17 cellular contexts compared by ENCODE assay signal in genomic region chr17:9973689-9974459, GRCh38.
DNase-seq lines count a peak whose midpoint lies in the region; ATAC-seq, FAIRE-seq and TF ChIP-seq lines count a peak whose summit lies in the region.
"Had no signal": no experiment of that assay in that cellular context is flagged by ENCODE, and none has a peak within 500 bp of the region (broad histone marks: within the 10 kb centered on the region; RNA-seq: fewer than 3 reads in every experiment).

No MANE protein-coding gene starts in this region.

- TF ChIP-seq POLR2A in GM12891 (IDR thresholded peaks at IDR 0.05; ENCODE audit: low read depth, low read length), result no peak

- no peak overlapping the region for H3K4me3 Mint-ChIP-seq in natural killer cell
- H3K4me3 Mint-ChIP-seq in stimulated activated naive B cell treated with anti-CD40 and anti-IgM and Interleukin-4, amounts not matched to agents 10 μg/mL and 1 μg/mL and 100 μg/mL, for 72 hours, result peak overlapping the region in 1 of 2 donors; percentile 20
- H3K4me3 Mint-ChIP-seq: activated CD4-positive, alpha-beta T cell treated with anti-CD3 and anti-CD28 coated beads, Interleukin-2, amount 10 ng/mL, durations not matched to agents 24 days and 14 days; activated naive CD8-positive, alpha-beta T cell treated with anti-CD3 and anti-CD28 coated beads for 36 hours had no signal

- in situ Hi-C loops in GM13976 (cut with MboI; ENCODE audit: low sequenced_read_pairs, unreplicated experiment), result loop anchor here (25.0 kb wide), 1 partner anchor 638 kb away; no protein-coding TSS in a partner anchor

- H3K27ac ChIP-seq in dorsolateral prefrontal cortex, result peak overlapping the region in 30 of 59 donors; percentile 1 to 66 (median 40)
- H3K27ac ChIP-seq: C4-2B had no signal

- no peaks in the 10 kb centered on the region for H3K27me3 Mint-ChIP-seq in natural killer cell (ENCODE audit: low read depth in 2 of 2)
- H3K27me3 Mint-ChIP-seq in stimulated activated naive B cell treated with anti-CD40 and anti-IgM and Interleukin-4, amounts not matched to agents 10 μg/mL and 1 μg/mL and 100 μg/mL, for 72 hours, result no peaks in the 10 kb centered on the region
- H3K27me3 Mint-ChIP-seq: activated CD4-positive, alpha-beta T cell treated with anti-CD3 and anti-CD28 coated beads, Interleukin-2, amount 10 ng/mL, durations not matched to agents 24 days and 14 days; activated naive CD8-positive, alpha-beta T cell treated with anti-CD3 and anti-CD28 coated beads for 36 hours had no signal

- peak overlapping the region; percentile 50 to 68 for H3K27ac Mint-ChIP-seq in natural killer cell
- peak overlapping the region; percentile 59 for H3K27ac Mint-ChIP-seq in stimulated activated naive B cell treated with anti-CD40 and anti-IgM and Interleukin-4, amounts not matched to agents 10 μg/mL and 1 μg/mL and 100 μg/mL, for 72 hours
- H3K27ac Mint-ChIP-seq: activated CD4-positive, alpha-beta T cell treated with anti-CD3 and anti-CD28 coated beads, Interleukin-2, amount 10 ng/mL, durations not matched to agents 24 days and 14 days; activated naive CD8-positive, alpha-beta T cell treated with anti-CD3 and anti-CD28 coated beads for 36 hours had no signal

- no peak for ATAC-seq in natural killer cell
- ATAC-seq in stimulated activated naive B cell treated with anti-CD40 and anti-IgM and Interleukin-4, amounts not matched to agents 10 μg/mL and 1 μg/mL and 100 μg/mL, for 72 hours (replicated peaks), result no peak

- H3K9me3 Mint-ChIP-seq in natural killer cell, result no peaks in the 10 kb centered on the region
- no peaks in the 10 kb centered on the region for H3K9me3 Mint-ChIP-seq in stimulated activated naive B cell treated with anti-CD40 and anti-IgM and Interleukin-4, amounts not matched to agents 10 μg/mL and 1 μg/mL and 100 μg/mL, for 72 hours
- H3K9me3 Mint-ChIP-seq: activated CD4-positive, alpha-beta T cell treated with anti-CD3 and anti-CD28 coated beads, Interleukin-2, amount 10 ng/mL, durations not matched to agents 24 days and 14 days; activated naive CD8-positive, alpha-beta T cell treated with anti-CD3 and anti-CD28 coated beads for 36 hours had no signal

- no peak for FAIRE-seq in GM12891 (lab: Jason Lieb, UNC)

- H3K36me3 Mint-ChIP-seq in natural killer cell, result no peaks in the 10 kb centered on the region
- H3K36me3 Mint-ChIP-seq in stimulated activated naive B cell treated with anti-CD40 and anti-IgM and Interleukin-4, amounts not matched to agents 10 μg/mL and 1 μg/mL and 100 μg/mL, for 72 hours, result peaks cover 4% of the 10 kb centered on the region in 2 donors
- H3K36me3 Mint-ChIP-seq: activated naive CD8-positive, alpha-beta T cell treated with anti-CD3 and anti-CD28 coated beads for 36 hours had no signal

- H3K4me3 ChIP-seq in dorsolateral prefrontal cortex, result no peak overlapping the region
- H3K4me3 ChIP-seq: spleen had no signal

- no peaks in the 10 kb centered on the region for H3K27me3 ChIP-seq in dorsolateral prefrontal cortex
- H3K27me3 ChIP-seq: spleen had no signal

- DNase-seq in MV-4-11 (lab: John Stamatoyannopoulos, UW) (peak; percentile 19), dorsolateral prefrontal cortex (no peak), natural killer cell (no peak), GM13976 (ENCODE audit: low spot score) (no peak), kidney tubule cell (ENCODE audit: low spot score) (no peak), GM12891 (ENCODE audit: insufficient read length, low spot score) (no peak)
- DNase-seq in stimulated activated naive B cell treated with anti-CD40 and anti-IgM and Interleukin-4, amounts not matched to agents 10 μg/mL and 1 μg/mL and 100 μg/mL, for 72 hours, result no peak
- DNase-seq in activated CD4-positive, alpha-beta T cell treated with anti-CD3 and anti-CD28 coated beads for 1 hour, result no peak
- DNase-seq: activated CD4-positive, alpha-beta T cell treated with anti-CD3 and anti-CD28 coated beads, Interleukin-2, amount 10 ng/mL, durations not matched to agents 24 days and 14 days; activated naive CD8-positive, alpha-beta T cell treated with anti-CD3 and anti-CD28 coated beads for 36 hours; erythroblast; hypothalamus; left cardiac atrium; NCI-H187 treated with DMSO at 0.1 percent for 48 hours; SHP77; spleen had no signal

- H3K4me1 Mint-ChIP-seq in natural killer cell, result peaks cover 45 to 56% of the 10 kb centered on the region in 2 donors
- peaks cover 22 to 41% of the 10 kb centered on the region in 2 donors for H3K4me1 Mint-ChIP-seq in stimulated activated naive B cell treated with anti-CD40 and anti-IgM and Interleukin-4, amounts not matched to agents 10 μg/mL and 1 μg/mL and 100 μg/mL, for 72 hours
- H3K4me1 Mint-ChIP-seq: activated CD4-positive, alpha-beta T cell treated with anti-CD3 and anti-CD28 coated beads, Interleukin-2, amount 10 ng/mL, durations not matched to agents 24 days and 14 days had no signal

- TF ChIP-seq CTCF in dorsolateral prefrontal cortex (IDR thresholded peaks at IDR 0.05 in 54 of 56, conservative IDR thresholded peaks at IDR 0.05 in 2 of 56; ENCODE audit: low read depth in 1 of 56, partially characterized antibody in 56 of 56), result no peak
- TF ChIP-seq CTCF in natural killer cell (IDR thresholded peaks at IDR 0.05), result no peak
- TF ChIP-seq CTCF in GM13976 (IDR thresholded peaks at IDR 0.05; ENCODE audit: borderline replicate concordance, control extremely low read depth, extremely low read depth, insufficient read depth, missing control alignments), result no peak

- intact Hi-C loops in dorsolateral prefrontal cortex (cut with DNase I) (no loop called here), natural killer cell (cut with micrococcal nuclease) (no loop called here)

TF ChIP-seq in GM12891, 5 proteins besides CTCF, POLR2A, EP300 and RAD21:
- TF ChIP-seq PAX5 (IDR thresholded peaks at IDR 0.05; ENCODE audit: insufficient read depth, low read length, severe bottlenecking), result no peak
- TF ChIP-seq SPI1 (IDR thresholded peaks at IDR 0.05; ENCODE audit: low read depth, low read length), result no peak
- TF ChIP-seq TAF1 (IDR thresholded peaks at IDR 0.05; ENCODE audit: low read depth, low read length), result no peak
- TF ChIP-seq POU2F2 (IDR thresholded peaks at IDR 0.05; ENCODE audit: low read depth, low read length), result no peak
- no peak for TF ChIP-seq POLR2AphosphoS5 (IDR thresholded peaks at IDR 0.05; ENCODE audit: low read depth, low read length)
